In genomic region chr1:45872173-45872801, GRCh38 we compare ENCODE assay signal across 8 cellular contexts.
A peak's percentile ranks its signal among the peaks of the same experiment; 100 is the strongest.
DNase-seq lines count a peak whose midpoint lies in the region; TF ChIP-seq lines count a peak whose summit lies in the region.
"Not testable (repeated sequence)": the region's sequence is repeated elsewhere in the genome, so short reads cannot be mapped to it uniquely, and the experiment has no call there.

No MANE protein-coding gene starts in this region.

- H2BK5ac ChIP-seq in mesendoderm (ENCODE audit: low read length): not testable (repeated sequence)

- not testable (repeated sequence) for H3K9me3 ChIP-seq in breast epithelium; skeletal muscle satellite cell (replicated peaks; ENCODE audit: low read length)

- H3K56ac ChIP-seq in mesendoderm (ENCODE audit: low read length): not testable (repeated sequence)

- not testable (repeated sequence) for H3K79me2 ChIP-seq in KMS-11 (ENCODE audit: insufficient read depth, low read depth); mesendoderm (ENCODE audit: control insufficient read depth, insufficient read depth, low read length)

- not testable (repeated sequence) for H3K79me1 ChIP-seq in mesendoderm (ENCODE audit: low read length)

- intact Hi-C loops in breast epithelium (cut with DNase I; ENCODE audit: low total_unique reads): not testable (repeated sequence)

- not testable (repeated sequence) for H3K23ac ChIP-seq in mesendoderm (ENCODE audit: low read length)

- not testable (repeated sequence) for H3K36me3 ChIP-seq in KMS-11 (ENCODE audit: insufficient read depth); breast epithelium; mesendoderm (ENCODE audit: control insufficient read depth, insufficient read depth, low read length); skeletal muscle satellite cell (ENCODE audit: insufficient read depth, low read length)

- H2AFZ ChIP-seq in KMS-11 (ENCODE audit: low read depth): not testable (repeated sequence)

- not testable (repeated sequence) for H2AK5ac ChIP-seq in mesendoderm (ENCODE audit: low read length)

- not testable (repeated sequence) for TF ChIP-seq CTCF in KMS-11 (conservative IDR thresholded peaks at IDR 0.05; ENCODE audit: low read depth, low read length); breast epithelium (IDR thresholded peaks at IDR 0.05)

- H3K4me2 ChIP-seq in KMS-11: peak overlapping the region; percentile 61; the same call in 1 of the 2 replicates
- H3K4me2 ChIP-seq in mesendoderm (ENCODE audit: low read length): not testable (repeated sequence)
- peak overlapping the region; percentile 2 for H3K4me2 ChIP-seq in skeletal muscle satellite cell (ENCODE audit: low read length)

- H3K27me3 ChIP-seq in KMS-11 (ENCODE audit: insufficient read depth, low read depth); breast epithelium; mesendoderm (ENCODE audit: insufficient read depth, low read length, poor library complexity); skeletal muscle satellite cell (ENCODE audit: control insufficient read depth, insufficient read depth, low read length): not testable (repeated sequence)

- H3K4me1 ChIP-seq in KMS-11 (ENCODE audit: low read depth, poor library complexity, severe bottlenecking) (peaks cover 27% of the 10 kb centered on the region), skeletal muscle satellite cell (ENCODE audit: control insufficient read depth, insufficient read depth, low read length) (peaks cover 14% of the 10 kb centered on the region)
- not testable (repeated sequence) for H3K4me1 ChIP-seq in breast epithelium; mesendoderm (ENCODE audit: control insufficient read depth, low read depth, low read length)

- WGBS in mesendoderm (ENCODE audit: extremely low coverage, insufficient coverage, low lambda C conversion rate): no CpG with 5 or more reads among the region's 14 CpGs

- H3K9ac ChIP-seq in KMS-11; mesendoderm (ENCODE audit: low read length); skeletal muscle satellite cell (ENCODE audit: low read depth, low read length): not testable (repeated sequence)

- not testable (repeated sequence) for H3K27ac ChIP-seq in KMS-11; mesendoderm (ENCODE audit: low read depth, low read length)
- H3K27ac ChIP-seq in breast epithelium: peak overlapping the region; percentile 15 to 27

- not testable (repeated sequence) for TF ChIP-seq POLR2A in breast epithelium (IDR thresholded peaks at IDR 0.05)

- H3K18ac ChIP-seq in mesendoderm (ENCODE audit: low read length): not testable (repeated sequence)

- DNase-seq in AG08395 (ENCODE audit: low spot score) (peak; percentile 69), GM03348 (ENCODE audit: low spot score) (peak; percentile 34), RPMI7951 (ENCODE audit: low read depth) (peak; percentile 95), breast epithelium (ENCODE audit: low spot score in 2 of 2) (peak; percentile 34 to 58), foreskin melanocyte (peak; percentile 98), mesendoderm (peak; percentile 16)

- not testable (repeated sequence) for H3K4me3 ChIP-seq in KMS-11 (IDR thresholded peaks at IDR 0.05; ENCODE audit: insufficient read depth, low read depth, low read length); breast epithelium; mesendoderm (ENCODE audit: low read length); skeletal muscle satellite cell (ENCODE audit: low read length)

- not testable (repeated sequence) for H4K5ac ChIP-seq in mesendoderm (ENCODE audit: low read length)

- H2BK15ac ChIP-seq in mesendoderm (replicated peaks; ENCODE audit: low read depth): not testable (repeated sequence)

- H4K20me1 ChIP-seq in KMS-11 (ENCODE audit: insufficient read depth): not testable (repeated sequence)

- not testable (repeated sequence) for H2BK120ac ChIP-seq in mesendoderm (ENCODE audit: low read depth, low read length)

- not testable (repeated sequence) for H4K8ac ChIP-seq in mesendoderm (ENCODE audit: low read depth, low read length)

- H3K4ac ChIP-seq in mesendoderm (ENCODE audit: low read depth, low read length): not testable (repeated sequence)

Comparison
In these comparisons a context has a peak if more than half of its experiments do, and no peak if none do; other contexts are left out.
1. DNase-seq: peak in every context shown above with its lines; median percentile 98 in foreskin melanocyte; 95 in RPMI7951; 69 in AG08395; 46 in breast epithelium; 34 in GM03348; 16 in mesendoderm.